ENCODE assay signal across 1 cellular context in the genomic region with DNA sequence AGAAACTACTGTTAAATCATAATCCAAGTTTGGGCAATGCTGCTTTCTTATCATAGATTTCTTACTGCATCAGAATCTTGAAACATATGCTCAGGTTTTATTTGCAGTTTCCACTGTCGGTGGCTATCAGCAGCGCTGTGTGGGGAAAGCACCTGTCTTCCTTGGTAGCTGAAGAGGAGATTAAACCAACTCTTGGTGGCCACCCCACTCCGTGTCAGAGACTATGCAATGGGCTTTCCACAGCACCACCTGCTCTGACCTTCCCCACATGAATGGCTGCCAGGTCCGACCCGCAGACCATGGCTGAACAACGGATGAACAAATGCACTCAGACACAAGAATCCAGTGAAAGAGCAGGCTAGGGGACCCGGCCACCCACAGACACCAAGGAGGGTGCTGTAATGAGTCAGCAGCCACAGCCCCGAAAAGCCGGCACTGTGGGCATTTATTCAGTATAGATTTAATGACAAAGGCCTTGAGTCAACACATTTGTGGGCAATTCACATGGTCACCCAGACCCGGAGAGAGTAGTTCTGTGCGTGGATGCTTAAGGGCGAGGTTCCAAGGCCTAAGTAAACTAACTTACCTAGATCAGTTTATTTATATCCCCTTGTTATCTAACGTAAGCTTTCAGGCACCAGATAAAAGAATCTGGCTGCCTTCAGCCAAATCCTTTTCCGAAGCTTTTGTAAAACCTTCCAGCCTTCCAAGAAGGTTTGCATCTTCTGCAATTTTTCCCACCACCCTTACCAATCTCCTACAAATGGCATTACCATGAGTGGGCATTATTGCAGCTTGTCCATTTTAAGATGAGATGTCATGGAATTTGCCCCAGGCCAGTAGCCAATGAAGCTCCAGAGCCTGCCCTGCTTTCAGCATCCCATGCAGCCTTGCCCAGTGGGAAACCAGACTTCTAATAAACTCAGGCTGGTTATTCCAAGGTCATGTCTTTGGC.
TF ChIP-seq lines count a peak whose summit lies in the region.

No MANE protein-coding gene starts in this region.

TF ChIP-seq in IMR-90, 13 proteins besides CTCF, POLR2A, EP300 and RAD21:
- TF ChIP-seq NFE2L2 (IDR thresholded peaks at IDR 0.05; ENCODE audit: low read depth, low read length), result no peak
- 0 out of 2 replicates have a peak, but pooled peaks have one; percentile 3 for TF ChIP-seq FOS (IDR thresholded peaks at IDR 0.05; ENCODE audit: low read depth, low read length)
- TF ChIP-seq MAFK (IDR thresholded peaks at IDR 0.05; ENCODE audit: low read depth, low read length), result no peak
